Comparison of ENCODE assay signal across 2 cellular contexts in genomic region chr2:36397728-36398413, GRCh38.
TF ChIP-seq lines count a peak whose summit lies in the region.

No MANE protein-coding gene starts in this region.

TF ChIP-seq in GM12891, 5 proteins besides CTCF, POLR2A, EP300 and RAD21 (continued from another document):
- TF ChIP-seq PAX5 (IDR thresholded peaks at IDR 0.05; ENCODE audit: insufficient read depth, low read length, severe bottlenecking) (no peak), TAF1 (IDR thresholded peaks at IDR 0.05; ENCODE audit: low read depth, low read length) (no peak), POU2F2 (IDR thresholded peaks at IDR 0.05; ENCODE audit: low read depth, low read length) (no peak)
TF ChIP-seq in GM12891: peak in this region for 0.

TF ChIP-seq in endothelial cell of umbilical vein, 7 proteins besides CTCF, POLR2A, EP300 and RAD21 (continued from another document):
- TF ChIP-seq POLR2AphosphoS5 (IDR thresholded peaks at IDR 0.05; ENCODE audit: insufficient read depth, low read depth, low read length) (peak; percentile 61), EZH2 (IDR thresholded peaks at IDR 0.05; ENCODE audit: borderline replicate concordance, low read depth, low read length, severe bottlenecking) (no peak), FOS (IDR thresholded peaks at IDR 0.05; ENCODE audit: borderline replicate concordance, insufficient read depth, low read length) (peak; percentile 3), MYC (IDR thresholded peaks at IDR 0.05; ENCODE audit: low read depth, low read length) (no peak), JUN (IDR thresholded peaks at IDR 0.05; ENCODE audit: borderline replicate concordance, insufficient read depth, insufficient read length, low read depth) (peak; percentile 60), MAX (IDR thresholded peaks at IDR 0.05; ENCODE audit: insufficient read depth, insufficient read length) (no peak)
